1 cellular context compared by ENCODE assay signal in the genomic region with DNA sequence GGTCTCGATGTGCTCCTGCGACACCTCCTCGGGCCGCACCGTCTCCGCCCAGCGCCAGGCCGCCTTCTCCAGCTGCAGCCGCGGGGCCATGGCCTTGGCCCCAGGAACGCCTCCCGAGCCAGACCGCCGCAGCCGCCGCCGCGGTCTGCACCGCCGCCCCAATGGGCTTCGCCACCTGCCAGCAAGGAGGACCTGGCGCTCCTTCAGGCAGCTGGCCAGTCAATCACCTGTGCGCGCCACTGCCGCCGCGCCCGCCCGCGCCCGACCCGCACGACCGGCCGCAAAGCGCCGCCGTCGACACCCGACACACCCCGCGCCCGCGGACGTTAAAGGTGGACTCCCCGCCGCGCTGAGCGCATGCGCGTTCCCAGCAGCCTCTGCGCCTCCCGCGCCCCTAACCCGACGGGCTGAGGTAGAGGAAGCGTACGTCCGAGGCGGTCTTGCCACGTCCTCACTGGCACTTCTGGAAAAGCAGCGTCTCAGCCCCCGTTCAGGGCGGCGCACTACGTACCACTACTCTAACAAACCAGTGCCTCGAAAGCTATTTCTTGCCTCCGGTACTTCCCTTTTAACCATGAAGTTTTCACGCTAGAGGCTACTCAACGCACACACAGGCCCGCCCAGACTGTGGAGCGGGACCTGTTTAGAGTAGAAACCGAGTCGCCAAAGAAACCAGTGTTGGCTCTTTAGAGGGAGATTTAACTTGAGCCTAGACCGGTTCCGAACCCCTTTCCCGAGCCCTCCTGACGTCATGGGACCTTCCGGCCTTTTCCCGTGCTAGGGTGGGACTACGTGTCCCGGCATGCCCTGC.
TF ChIP-seq lines count a peak whose summit lies in the region.

A gene with protein sequence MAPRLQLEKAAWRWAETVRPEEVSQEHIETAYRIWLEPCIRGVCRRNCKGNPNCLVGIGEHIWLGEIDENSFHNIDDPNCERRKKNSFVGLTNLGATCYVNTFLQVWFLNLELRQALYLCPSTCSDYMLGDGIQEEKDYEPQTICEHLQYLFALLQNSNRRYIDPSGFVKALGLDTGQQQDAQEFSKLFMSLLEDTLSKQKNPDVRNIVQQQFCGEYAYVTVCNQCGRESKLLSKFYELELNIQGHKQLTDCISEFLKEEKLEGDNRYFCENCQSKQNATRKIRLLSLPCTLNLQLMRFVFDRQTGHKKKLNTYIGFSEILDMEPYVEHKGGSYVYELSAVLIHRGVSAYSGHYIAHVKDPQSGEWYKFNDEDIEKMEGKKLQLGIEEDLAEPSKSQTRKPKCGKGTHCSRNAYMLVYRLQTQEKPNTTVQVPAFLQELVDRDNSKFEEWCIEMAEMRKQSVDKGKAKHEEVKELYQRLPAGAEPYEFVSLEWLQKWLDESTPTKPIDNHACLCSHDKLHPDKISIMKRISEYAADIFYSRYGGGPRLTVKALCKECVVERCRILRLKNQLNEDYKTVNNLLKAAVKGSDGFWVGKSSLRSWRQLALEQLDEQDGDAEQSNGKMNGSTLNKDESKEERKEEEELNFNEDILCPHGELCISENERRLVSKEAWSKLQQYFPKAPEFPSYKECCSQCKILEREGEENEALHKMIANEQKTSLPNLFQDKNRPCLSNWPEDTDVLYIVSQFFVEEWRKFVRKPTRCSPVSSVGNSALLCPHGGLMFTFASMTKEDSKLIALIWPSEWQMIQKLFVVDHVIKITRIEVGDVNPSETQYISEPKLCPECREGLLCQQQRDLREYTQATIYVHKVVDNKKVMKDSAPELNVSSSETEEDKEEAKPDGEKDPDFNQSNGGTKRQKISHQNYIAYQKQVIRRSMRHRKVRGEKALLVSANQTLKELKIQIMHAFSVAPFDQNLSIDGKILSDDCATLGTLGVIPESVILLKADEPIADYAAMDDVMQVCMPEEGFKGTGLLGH (minus strand): TSS at position 282 of the 811 bp plus-strand sequence. CDS start 192 bp downstream, at position 90.

TF ChIP-seq in K562, 482 proteins besides CTCF, POLR2A, EP300 and RAD21 (continued from another document and continues in another):
- TF ChIP-seq SRSF3 (IDR thresholded peaks at IDR 0.05; ENCODE audit: insufficient read depth, low read length) (peak; percentile 97; the same call in 1 of the 2 replicates), CBX8 (IDR thresholded peaks at IDR 0.05; ENCODE audit: borderline replicate concordance, extremely low read depth, low read depth, low read length, poor library complexity, severe bottlenecking) (no peak), ZNF395 (CRISPR knock-in tag; IDR thresholded peaks at IDR 0.05) (0 out of 2 replicates have a peak, but pooled peaks have one; percentile 27), NFIX (CRISPR knock-in tag; IDR thresholded peaks at IDR 0.05; ENCODE audit: low read depth) (no peak), POLR3A (IDR thresholded peaks at IDR 0.05; ENCODE audit: borderline replicate concordance, extremely low read depth, insufficient read depth, insufficient read length) (no peak), HSF4 (CRISPR knock-in tag; IDR thresholded peaks at IDR 0.05; ENCODE audit: borderline replicate concordance) (0 out of 2 replicates have a peak, but pooled peaks have one; percentile 9), FOXK2 (conservative IDR thresholded peaks at IDR 0.05 in 1 of 2, IDR thresholded peaks at IDR 0.05 in 1 of 2; ENCODE audit: low read depth in 2 of 2) (0 out of 4 replicates have a peak, but pooled peaks have one; percentile 14 to 41), NRF1 (conservative IDR thresholded peaks at IDR 0.05 in 1 of 2, IDR thresholded peaks at IDR 0.05 in 1 of 2) (peak; percentile 95 to 96), MECOM (CRISPR knock-in tag; IDR thresholded peaks at IDR 0.05) (peak; percentile 63; the same call in 1 of the 2 replicates), STAG1 (CRISPR knock-in tag; IDR thresholded peaks at IDR 0.05; ENCODE audit: borderline replicate concordance) (peak; percentile 41; the same call in 1 of the 2 replicates), ZNF324 (CRISPR knock-in tag; IDR thresholded peaks at IDR 0.05) (no peak), SMAD4 (CRISPR knock-in tag; conservative IDR thresholded peaks at IDR 0.05) (peak; percentile 78), MAFF (IDR thresholded peaks at IDR 0.05; ENCODE audit: low read length) (no peak), FUS (optimal IDR thresholded peaks at IDR 0.05; ENCODE audit: low read depth, low read length) (peak; percentile 85), MCM5 (IDR thresholded peaks at IDR 0.05; ENCODE audit: low read depth) (no peak), UBTF (IDR thresholded peaks at IDR 0.05; ENCODE audit: borderline replicate concordance in 1 of 2, low read depth in 2 of 2, low read length in 2 of 2) (peak; percentile 74 to 75; a peak in 2 of 4 replicates), NCOA2 (IDR thresholded peaks at IDR 0.05; ENCODE audit: partially characterized antibody in 2 of 2) (no peak), HEY1 (CRISPR knock-in tag; IDR thresholded peaks at IDR 0.05; ENCODE audit: borderline replicate concordance) (no peak), SUPT5H (IDR thresholded peaks at IDR 0.05) (peak; percentile 99), ZBTB33 (CRISPR knock-in tag; IDR thresholded peaks at IDR 0.05) (no peak; the same call in 1 of the 2 replicates), TOE1 (IDR thresholded peaks at IDR 0.05; ENCODE audit: borderline replicate concordance) (0 out of 2 replicates have a peak, but pooled peaks have one; percentile 80), TOE1 (CRISPR knock-in tag; IDR thresholded peaks at IDR 0.05; ENCODE audit: borderline replicate concordance, low read depth) (no peak; the same call in 1 of the 2 replicates), PTBP1 (IDR thresholded peaks at IDR 0.05; ENCODE audit: low read depth, low read length) (0 out of 2 replicates have a peak, but pooled peaks have one; percentile 63), ZNF12 (CRISPR knock-in tag; IDR thresholded peaks at IDR 0.05) (0 out of 2 replicates have a peak, but pooled peaks have one; percentile 5), MEF2D (tag; conservative IDR thresholded peaks at IDR 0.05; ENCODE audit: low read depth) (peak; percentile 89), RBM34 (IDR thresholded peaks at IDR 0.05; ENCODE audit: borderline replicate concordance, insufficient read depth, low read length) (peak; percentile 93; the same call in 1 of the 2 replicates), ZNF551 (CRISPR knock-in tag; IDR thresholded peaks at IDR 0.05) (no peak)
- TF ChIP-seq, protein P1, sequence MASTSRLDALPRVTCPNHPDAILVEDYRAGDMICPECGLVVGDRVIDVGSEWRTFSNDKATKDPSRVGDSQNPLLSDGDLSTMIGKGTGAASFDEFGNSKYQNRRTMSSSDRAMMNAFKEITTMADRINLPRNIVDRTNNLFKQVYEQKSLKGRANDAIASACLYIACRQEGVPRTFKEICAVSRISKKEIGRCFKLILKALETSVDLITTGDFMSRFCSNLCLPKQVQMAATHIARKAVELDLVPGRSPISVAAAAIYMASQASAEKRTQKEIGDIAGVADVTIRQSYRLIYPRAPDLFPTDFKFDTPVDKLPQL (IDR thresholded peaks at IDR 0.05; ENCODE audit: extremely low read depth, insufficient read length): peak; percentile 25
- TF ChIP-seq, protein P2, sequence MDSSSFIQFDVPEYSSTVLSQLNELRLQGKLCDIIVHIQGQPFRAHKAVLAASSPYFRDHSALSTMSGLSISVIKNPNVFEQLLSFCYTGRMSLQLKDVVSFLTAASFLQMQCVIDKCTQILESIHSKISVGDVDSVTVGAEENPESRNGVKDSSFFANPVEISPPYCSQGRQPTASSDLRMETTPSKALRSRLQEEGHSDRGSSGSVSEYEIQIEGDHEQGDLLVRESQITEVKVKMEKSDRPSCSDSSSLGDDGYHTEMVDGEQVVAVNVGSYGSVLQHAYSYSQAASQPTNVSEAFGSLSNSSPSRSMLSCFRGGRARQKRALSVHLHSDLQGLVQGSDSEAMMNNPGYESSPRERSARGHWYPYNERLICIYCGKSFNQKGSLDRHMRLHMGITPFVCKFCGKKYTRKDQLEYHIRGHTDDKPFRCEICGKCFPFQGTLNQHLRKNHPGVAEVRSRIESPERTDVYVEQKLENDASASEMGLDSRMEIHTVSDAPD (CRISPR knock-in tag; IDR thresholded peaks at IDR 0.05): no peak
- TF ChIP-seq, protein P3, sequence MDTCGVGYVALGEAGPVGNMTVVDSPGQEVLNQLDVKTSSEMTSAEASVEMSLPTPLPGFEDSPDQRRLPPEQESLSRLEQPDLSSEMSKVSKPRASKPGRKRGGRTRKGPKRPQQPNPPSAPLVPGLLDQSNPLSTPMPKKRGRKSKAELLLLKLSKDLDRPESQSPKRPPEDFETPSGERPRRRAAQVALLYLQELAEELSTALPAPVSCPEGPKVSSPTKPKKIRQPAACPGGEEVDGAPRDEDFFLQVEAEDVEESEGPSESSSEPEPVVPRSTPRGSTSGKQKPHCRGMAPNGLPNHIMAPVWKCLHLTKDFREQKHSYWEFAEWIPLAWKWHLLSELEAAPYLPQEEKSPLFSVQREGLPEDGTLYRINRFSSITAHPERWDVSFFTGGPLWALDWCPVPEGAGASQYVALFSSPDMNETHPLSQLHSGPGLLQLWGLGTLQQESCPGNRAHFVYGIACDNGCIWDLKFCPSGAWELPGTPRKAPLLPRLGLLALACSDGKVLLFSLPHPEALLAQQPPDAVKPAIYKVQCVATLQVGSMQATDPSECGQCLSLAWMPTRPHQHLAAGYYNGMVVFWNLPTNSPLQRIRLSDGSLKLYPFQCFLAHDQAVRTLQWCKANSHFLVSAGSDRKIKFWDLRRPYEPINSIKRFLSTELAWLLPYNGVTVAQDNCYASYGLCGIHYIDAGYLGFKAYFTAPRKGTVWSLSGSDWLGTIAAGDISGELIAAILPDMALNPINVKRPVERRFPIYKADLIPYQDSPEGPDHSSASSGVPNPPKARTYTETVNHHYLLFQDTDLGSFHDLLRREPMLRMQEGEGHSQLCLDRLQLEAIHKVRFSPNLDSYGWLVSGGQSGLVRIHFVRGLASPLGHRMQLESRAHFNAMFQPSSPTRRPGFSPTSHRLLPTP (IDR thresholded peaks at IDR 0.05; ENCODE audit: borderline replicate concordance, extremely low read depth, insufficient read length): peak; percentile 2
- TF ChIP-seq, protein P4, sequence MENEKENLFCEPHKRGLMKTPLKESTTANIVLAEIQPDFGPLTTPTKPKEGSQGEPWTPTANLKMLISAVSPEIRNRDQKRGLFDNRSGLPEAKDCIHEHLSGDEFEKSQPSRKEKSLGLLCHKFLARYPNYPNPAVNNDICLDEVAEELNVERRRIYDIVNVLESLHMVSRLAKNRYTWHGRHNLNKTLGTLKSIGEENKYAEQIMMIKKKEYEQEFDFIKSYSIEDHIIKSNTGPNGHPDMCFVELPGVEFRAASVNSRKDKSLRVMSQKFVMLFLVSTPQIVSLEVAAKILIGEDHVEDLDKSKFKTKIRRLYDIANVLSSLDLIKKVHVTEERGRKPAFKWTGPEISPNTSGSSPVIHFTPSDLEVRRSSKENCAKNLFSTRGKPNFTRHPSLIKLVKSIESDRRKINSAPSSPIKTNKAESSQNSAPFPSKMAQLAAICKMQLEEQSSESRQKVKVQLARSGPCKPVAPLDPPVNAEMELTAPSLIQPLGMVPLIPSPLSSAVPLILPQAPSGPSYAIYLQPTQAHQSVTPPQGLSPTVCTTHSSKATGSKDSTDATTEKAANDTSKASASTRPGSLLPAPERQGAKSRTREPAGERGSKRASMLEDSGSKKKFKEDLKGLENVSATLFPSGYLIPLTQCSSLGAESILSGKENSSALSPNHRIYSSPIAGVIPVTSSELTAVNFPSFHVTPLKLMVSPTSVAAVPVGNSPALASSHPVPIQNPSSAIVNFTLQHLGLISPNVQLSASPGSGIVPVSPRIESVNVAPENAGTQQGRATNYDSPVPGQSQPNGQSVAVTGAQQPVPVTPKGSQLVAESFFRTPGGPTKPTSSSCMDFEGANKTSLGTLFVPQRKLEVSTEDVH (IDR thresholded peaks at IDR 0.05; ENCODE audit: low read depth, partially characterized antibody): peak; percentile 79
- TF ChIP-seq, protein P5, sequence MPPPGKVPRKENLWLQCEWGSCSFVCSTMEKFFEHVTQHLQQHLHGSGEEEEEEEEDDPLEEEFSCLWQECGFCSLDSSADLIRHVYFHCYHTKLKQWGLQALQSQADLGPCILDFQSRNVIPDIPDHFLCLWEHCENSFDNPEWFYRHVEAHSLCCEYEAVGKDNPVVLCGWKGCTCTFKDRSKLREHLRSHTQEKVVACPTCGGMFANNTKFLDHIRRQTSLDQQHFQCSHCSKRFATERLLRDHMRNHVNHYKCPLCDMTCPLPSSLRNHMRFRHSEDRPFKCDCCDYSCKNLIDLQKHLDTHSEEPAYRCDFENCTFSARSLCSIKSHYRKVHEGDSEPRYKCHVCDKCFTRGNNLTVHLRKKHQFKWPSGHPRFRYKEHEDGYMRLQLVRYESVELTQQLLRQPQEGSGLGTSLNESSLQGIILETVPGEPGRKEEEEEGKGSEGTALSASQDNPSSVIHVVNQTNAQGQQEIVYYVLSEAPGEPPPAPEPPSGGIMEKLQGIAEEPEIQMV (tag; conservative IDR thresholded peaks at IDR 0.05; ENCODE audit: low read depth): peak; percentile 87
